1 cellular context compared by ENCODE assay signal in genomic region chr10:97179731-97180366, GRCh38.
A peak's percentile ranks its signal among the peaks of the same experiment; 100 is the strongest.
TF ChIP-seq lines count a peak whose summit lies in the region.

No MANE protein-coding gene starts in this region.

TF ChIP-seq in SK-N-SH, 30 proteins besides CTCF, POLR2A, EP300 and RAD21:
- TF ChIP-seq ELF1 (IDR thresholded peaks at IDR 0.05): no peak
- TF ChIP-seq SMC3 (IDR thresholded peaks at IDR 0.05; ENCODE audit: low read depth, low read length): peak; percentile 16; the same call in 1 of the 2 replicates
- no peak for TF ChIP-seq MAX (IDR thresholded peaks at IDR 0.05; ENCODE audit: low read depth)
- no peak for TF ChIP-seq FOSL2 (IDR thresholded peaks at IDR 0.05; ENCODE audit: borderline replicate concordance, low read depth)
- TF ChIP-seq RXRA (IDR thresholded peaks at IDR 0.05; ENCODE audit: borderline replicate concordance, low read depth): no peak
- no peak for TF ChIP-seq POLR2AphosphoS5 (IDR thresholded peaks at IDR 0.05; ENCODE audit: low read depth, low read length)
